In genomic region chr4:187547281-187547680, GRCh38 we compare ENCODE assay signal across 21 cellular contexts.
DNase-seq lines count a peak whose midpoint lies in the region; ATAC-seq, FAIRE-seq and TF ChIP-seq lines count a peak whose summit lies in the region.
"Had no signal": no experiment of that assay in that cellular context is flagged by ENCODE, and none has a peak within 500 bp of the region (broad histone marks: within the 10 kb centered on the region; RNA-seq: fewer than 3 reads in every experiment).

No MANE protein-coding gene starts in this region.

- no peaks in the 10 kb centered on the region for H3F3A ChIP-seq in PC-3 (ENCODE audit: low read length, unreplicated experiment)

- H3K36me3 ChIP-seq in PC-3 (ENCODE audit: low read depth, low read length) (no peaks in the 10 kb centered on the region), upper lobe of right lung (no peaks in the 10 kb centered on the region)
- H3K36me3 ChIP-seq: brain microvascular endothelial cell, left ventricle myocardium inferior, MG63, stomach, upper lobe of left lung had no signal

- H3K27me3 ChIP-seq in PC-3 (ENCODE audit: low read length) (no peaks in the 10 kb centered on the region), upper lobe of right lung (no peaks in the 10 kb centered on the region)
- H3K27me3 ChIP-seq: brain microvascular endothelial cell, MG63, stomach, upper lobe of left lung had no signal

- intact Hi-C loops in PC-3 (cut with micrococcal nuclease) = no loop called here
- intact Hi-C loops in upper lobe of right lung (cut with DNase I) = no loop called here

- CTCF ChIA-PET in PC-3 (lab: Charles Lee) = no interaction called here
- CTCF ChIA-PET in GM10248 (lab: Yijun Ruan, JAX) = no interaction called here

- H3K4me1 ChIP-seq in PC-3 (ENCODE audit: insufficient read depth, low read length) = peaks cover 7% of the 10 kb centered on the region
- no peaks in the 10 kb centered on the region for H3K4me1 ChIP-seq in upper lobe of right lung
- H3K4me1 ChIP-seq: left ventricle myocardium inferior, stomach, upper lobe of left lung had no signal

- no peak overlapping the region for H3K27ac ChIP-seq in PC-3 (ENCODE audit: low read length)
- H3K27ac ChIP-seq in upper lobe of right lung = no peak overlapping the region
- H3K27ac ChIP-seq: brain microvascular endothelial cell, left ventricle myocardium inferior, stomach, upper lobe of left lung had no signal

- no TSS peak for BruUV-seq in PC-3 (replicated peaks; lab: Mats Ljungman, UMichigan)

- ATAC-seq in PC-3 (no peak), upper lobe of right lung (peak; percentile 73), HG03135 (IDR thresholded peaks at IDR 0.05; ENCODE audit: unreplicated experiment) (no peak)
- ATAC-seq: activated CD8-positive, alpha-beta memory T cell treated with anti-CD3 and anti-CD28 coated beads, Interleukin-2, amount 10 ng/mL, durations not matched to agents 7 days and 5 days had no signal

- H3K4me2 ChIP-seq in PC-3 (ENCODE audit: low read length) = no peak overlapping the region

- TF ChIP-seq CTCF in PC-3 (conservative IDR thresholded peaks at IDR 0.05; ENCODE audit: low read depth, low read length) (no peak), epithelial cell of esophagus (IDR thresholded peaks at IDR 0.05; ENCODE audit: insufficient read depth, low read depth, low read length, missing control alignments) (no peak), upper lobe of right lung (IDR thresholded peaks at IDR 0.05) (no peak), GM10248 (IDR thresholded peaks at IDR 0.05; ENCODE audit: control extremely low read depth, extremely low read depth, low read depth, missing control alignments) (no peak)

- 0 out of 2 replicates have a peak overlapping the region, but pooled peaks have one; percentile 7 for H2AFZ ChIP-seq in PC-3 (ENCODE audit: low read length)

- no peaks in the 10 kb centered on the region for H3K9me2 ChIP-seq in PC-3 (replicated peaks; ENCODE audit: low read length)

- no peaks in the 10 kb centered on the region for H4K20me1 ChIP-seq in PC-3 (ENCODE audit: low read length)

- POLR2A ChIA-PET in PC-3 (lab: Charles Lee; ENCODE audit: unreplicated experiment) = no interaction called here
- POLR2A ChIA-PET in GM10248 (lab: Yijun Ruan, JAX) = no interaction called here

- no peak for FAIRE-seq in GM19239 (lab: Jason Lieb, UNC)
- FAIRE-seq: frontal cortex had no signal

- no peaks in the 10 kb centered on the region for H3K9me3 ChIP-seq in PC-3 (ENCODE audit: low read length)
- H3K9me3 ChIP-seq in upper lobe of right lung = no peaks in the 10 kb centered on the region
- H3K9me3 ChIP-seq: left ventricle myocardium inferior, MG63, stomach, upper lobe of left lung had no signal

- H3K4me3 ChIP-seq in PC-3 (ENCODE audit: low read length) (no peak overlapping the region), epithelial cell of esophagus (ENCODE audit: low read length) (no peak overlapping the region), upper lobe of right lung (no peak overlapping the region)
- H3K4me3 ChIP-seq: left ventricle myocardium inferior, MG63, stomach, upper lobe of left lung had no signal

- no peak overlapping the region for H3K9ac ChIP-seq in PC-3 (ENCODE audit: low read length)

- no peaks in the 10 kb centered on the region for H3K79me2 ChIP-seq in PC-3 (ENCODE audit: low read length)

- no peak for DNase-seq in PC-3
- DNase-seq in epithelial cell of esophagus (ENCODE audit: low read depth) = peak; percentile 67
- DNase-seq in left kidney (ENCODE audit: low read depth, low spot score) = peak; percentile 64
- no peak for DNase-seq in upper lobe of right lung
- no peak for DNase-seq in GM19239 (ENCODE audit: insufficient read length, low spot score)
- no peak for DNase-seq in GM10248 (ENCODE audit: extremely low spot score)
- DNase-seq: activated CD4-positive, alpha-beta T cell treated with anti-CD3 and anti-CD28 coated beads for 48 hours; activated CD8-positive, alpha-beta memory T cell treated with anti-CD3 and anti-CD28 coated beads, Interleukin-2, amount 10 ng/mL, durations not matched to agents 7 days and 5 days; brain microvascular endothelial cell; DMS79 treated with DMSO at 0.1 percent for 48 hours; left ventricle myocardium inferior; MG63; NCI-H1694 treated with DMSO at 0.1 percent for 48 hours; NCI-H748 treated with DMSO at 0.1 percent for 48 hours; OCI-M1; SHP77; stimulated activated CD4-positive, alpha-beta T cell treated with anti-CD3 and anti-CD28 coated beads, Interleukin-4, amount 100 ng/mL, for 1 hour; stomach had no signal

Comparison
In these comparisons a context has a peak if more than half of its experiments do, and no peak if none do; other contexts are left out.
1. DNase-seq: peak in epithelial cell of esophagus (single experiment) and left kidney (single experiment); none in PC-3 (single experiment), upper lobe of right lung (single experiment), GM19239 (single experiment) and GM10248 (single experiment).